In the genomic region with DNA sequence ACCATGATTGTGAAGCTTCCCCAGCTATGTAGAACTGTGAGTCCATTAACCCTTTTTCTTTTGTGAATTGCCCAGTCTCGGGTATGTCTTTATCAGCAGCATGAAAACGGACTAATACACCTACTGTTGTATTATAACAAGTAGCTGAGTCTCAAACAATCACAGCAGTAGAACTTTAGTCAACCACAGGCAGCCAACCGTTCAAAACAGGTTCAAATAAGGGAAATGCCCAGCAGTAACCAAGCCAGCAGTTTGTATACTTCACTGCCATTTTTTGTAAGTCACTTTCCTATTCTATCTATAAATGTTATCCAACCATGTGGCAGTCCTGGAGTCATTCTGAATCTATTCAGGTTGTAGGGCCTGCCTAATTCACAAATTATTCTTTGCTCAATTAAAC, we compare ENCODE assay signal across 1 cellular context.
TF ChIP-seq lines count a peak whose summit lies in the region.

No MANE protein-coding gene starts in this region.

TF ChIP-seq in GM12878, 131 proteins besides CTCF, POLR2A, EP300 and RAD21 (continued from another document):
- TF ChIP-seq, protein P1, sequence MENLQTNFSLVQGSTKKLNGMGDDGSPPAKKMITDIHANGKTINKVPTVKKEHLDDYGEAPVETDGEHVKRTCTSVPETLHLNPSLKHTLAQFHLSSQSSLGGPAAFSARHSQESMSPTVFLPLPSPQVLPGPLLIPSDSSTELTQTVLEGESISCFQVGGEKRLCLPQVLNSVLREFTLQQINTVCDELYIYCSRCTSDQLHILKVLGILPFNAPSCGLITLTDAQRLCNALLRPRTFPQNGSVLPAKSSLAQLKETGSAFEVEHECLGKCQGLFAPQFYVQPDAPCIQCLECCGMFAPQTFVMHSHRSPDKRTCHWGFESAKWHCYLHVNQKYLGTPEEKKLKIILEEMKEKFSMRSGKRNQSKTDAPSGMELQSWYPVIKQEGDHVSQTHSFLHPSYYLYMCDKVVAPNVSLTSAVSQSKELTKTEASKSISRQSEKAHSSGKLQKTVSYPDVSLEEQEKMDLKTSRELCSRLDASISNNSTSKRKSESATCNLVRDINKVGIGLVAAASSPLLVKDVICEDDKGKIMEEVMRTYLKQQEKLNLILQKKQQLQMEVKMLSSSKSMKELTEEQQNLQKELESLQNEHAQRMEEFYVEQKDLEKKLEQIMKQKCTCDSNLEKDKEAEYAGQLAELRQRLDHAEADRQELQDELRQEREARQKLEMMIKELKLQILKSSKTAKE (IDR thresholded peaks at IDR 0.05; ENCODE audit: low read depth, poor library complexity, severe bottlenecking), result no peak
- TF ChIP-seq GATAD2B (conservative IDR thresholded peaks at IDR 0.05; ENCODE audit: low read depth) (no peak), CBX5 (IDR thresholded peaks at IDR 0.05; ENCODE audit: low read depth) (no peak), SMAD5 (IDR thresholded peaks at IDR 0.05; ENCODE audit: low read depth) (no peak), ZNF24 (IDR thresholded peaks at IDR 0.05) (no peak), MTA2 (IDR thresholded peaks at IDR 0.05; ENCODE audit: low read depth) (no peak), TARDBP (IDR thresholded peaks at IDR 0.05; ENCODE audit: borderline replicate concordance) (no peak), HDAC2 (IDR thresholded peaks at IDR 0.05) (no peak), CHD1 (IDR thresholded peaks at IDR 0.05; ENCODE audit: low read depth, low read length) (no peak)
